Comparison of ENCODE assay signal across 16 cellular contexts in genomic region chr2:66477125-66477842, GRCh38. TPM values are rescaled to one million over a fixed set of nuclear protein-coding genes. Genes with fewer than 3 reads are reported as not detected.
A peak's percentile ranks its signal among the peaks of the same experiment; 100 is the strongest.
DNase-seq lines count a peak whose midpoint lies in the region; ATAC-seq, FAIRE-seq and TF ChIP-seq lines count a peak whose summit lies in the region.
"Had no signal": no experiment of that assay in that cellular context is flagged by ENCODE, and none has a peak within 500 bp of the region (broad histone marks: within the 10 kb centered on the region; RNA-seq: fewer than 3 reads in every experiment).

No MANE protein-coding gene starts in this region.

- H3K27me3 ChIP-seq in heart right ventricle, result no peaks in the 10 kb centered on the region
- no peaks in the 10 kb centered on the region for H3K27me3 ChIP-seq in small intestine (ENCODE audit: control insufficient read depth in 2 of 2, insufficient read depth in 2 of 2, low read length in 2 of 2)
- H3K27me3 ChIP-seq: tibial artery had no signal

- TF ChIP-seq POLR2A in GM12891 (IDR thresholded peaks at IDR 0.05; ENCODE audit: low read depth, low read length) (no peak), NB4 (IDR thresholded peaks at IDR 0.05; ENCODE audit: extremely low read depth, insufficient read length) (no peak)

- ATAC-seq in heart right ventricle, result peak in 2 of 8 donors; percentile 31 to 38
- ATAC-seq in stimulated activated effector memory CD8-positive, alpha-beta T cell treated with anti-CD3 and anti-CD28 coated beads, Interleukin-12 subunit alpha, Interleukin-12 subunit beta, amount 100 ng/mL, for 72 hours, result peak; percentile 44

- H3K4me1 ChIP-seq in heart right ventricle (peaks cover 2 to 62% (median 49%) of the 10 kb centered on the region in 9 donors), small intestine (ENCODE audit: control insufficient read depth in 2 of 2, insufficient read depth in 1 of 2, low read depth in 1 of 2, low read length in 1 of 2) (peaks cover 0 to 14% of the 10 kb centered on the region in 2 donors)

- H3K4me3 ChIP-seq in NB4 (ENCODE audit: low read depth, low read length), result no peak overlapping the region
- no peak overlapping the region for H3K4me3 ChIP-seq in heart right ventricle
- H3K4me3 ChIP-seq in small intestine (ENCODE audit: low read depth in 1 of 2, low read length in 2 of 2), result no peak overlapping the region
- H3K4me3 ChIP-seq: tibial artery had no signal

- 46 to 53% methylated on average over 4 of the region's 4 CpGs for WGBS in heart right ventricle, 2 donors
- WGBS in small intestine, 3 donors, result 55 to 82% (median 68%) methylated on average over 4 of the region's 4 CpGs

- intact Hi-C loops in heart right ventricle (cut with DNase I), result no loop called here

- H3K36me3 ChIP-seq in heart right ventricle, result peaks cover 0 to 13% (median 0%) of the 10 kb centered on the region in 9 donors
- H3K36me3 ChIP-seq in small intestine (ENCODE audit: control insufficient read depth in 2 of 2, insufficient read depth in 2 of 2, low read length in 2 of 2), result peaks cover 0 to 2% of the 10 kb centered on the region in 2 donors

- peaks cover 6% of the 10 kb centered on the region for H3K9me3 Mint-ChIP-seq in stimulated activated effector memory CD8-positive, alpha-beta T cell treated with anti-CD3 and anti-CD28 coated beads, Interleukin-12 subunit alpha, Interleukin-12 subunit beta, amount 100 ng/mL, for 72 hours
- no peaks in the 10 kb centered on the region for H3K9me3 Mint-ChIP-seq in endothelial cell (ENCODE audit: unreplicated experiment)
- H3K9me3 Mint-ChIP-seq: dendritic cell treated with granulocyte-macrophage colony-stimulating factor and Interleukin-4, amounts not matched to agents 40 ng/mL and 50 ng/mL, for 4 days had no signal

- DNase-seq in GM12891 (ENCODE audit: insufficient read length, low spot score) (no peak), NB4 (ENCODE audit: low read depth) (peak; percentile 47), heart right ventricle (no peak), small intestine (no peak), endothelial cell (ENCODE audit: low spot score) (no peak), globus pallidus (ENCODE audit: low spot score) (no peak), NCI-H82 treated with DMSO at 0.1 percent for 48 hours (lab: John Stamatoyannopoulos, UW; ENCODE audit: unreplicated experiment) (no peak)
- no peak for DNase-seq in stimulated activated effector memory CD8-positive, alpha-beta T cell treated with anti-CD3 and anti-CD28 coated beads, Interleukin-12 subunit alpha, Interleukin-12 subunit beta, amount 100 ng/mL, for 72 hours (ENCODE audit: low spot score in 2 of 2)
- DNase-seq: activated CD4-positive, alpha-beta T cell treated with anti-CD3 and anti-CD28 coated beads, Interleukin-2, amount 50 U/mL, for 1 hour; activated T-cell treated with anti-CD3 and anti-CD28 coated beads, Interleukin-2, amount 50 U/mL, for 48 hours; NCI-H146; NCI-H510A treated with DMSO at 0.1 percent for 48 hours; tibial artery had no signal

- H3K9me3 ChIP-seq in heart right ventricle (no peaks in the 10 kb centered on the region), small intestine (ENCODE audit: control insufficient read depth, low read depth) (no peaks in the 10 kb centered on the region)
- H3K9me3 ChIP-seq: tibial artery had no signal

- no peak overlapping the region for H3K4me3 Mint-ChIP-seq in stimulated activated effector memory CD8-positive, alpha-beta T cell treated with anti-CD3 and anti-CD28 coated beads, Interleukin-12 subunit alpha, Interleukin-12 subunit beta, amount 100 ng/mL, for 72 hours
- H3K4me3 Mint-ChIP-seq in endothelial cell (ENCODE audit: unreplicated experiment), result no peak overlapping the region
- H3K4me3 Mint-ChIP-seq: dendritic cell treated with granulocyte-macrophage colony-stimulating factor and Interleukin-4, amounts not matched to agents 40 ng/mL and 50 ng/mL, for 4 days had no signal

- no peak for TF ChIP-seq CTCF in NB4 (IDR thresholded peaks at IDR 0.05; ENCODE audit: low read depth, low read length)
- no peak for TF ChIP-seq CTCF in heart right ventricle (IDR thresholded peaks at IDR 0.05)
- no peak for TF ChIP-seq CTCF in endothelial cell (IDR thresholded peaks at IDR 0.05; ENCODE audit: unreplicated experiment)

- FAIRE-seq in GM12891 (lab: Jason Lieb, UNC), result no peak
- FAIRE-seq in small intestine (lab: Jason Lieb, UNC), result no peak

- peak overlapping the region in 6 of 10 donors; percentile 19 to 74 (median 66) for H3K27ac ChIP-seq in heart right ventricle
- H3K27ac ChIP-seq in small intestine (ENCODE audit: low read depth in 1 of 2, low read length in 1 of 2), result no peak overlapping the region
- H3K27ac ChIP-seq: C4-2B had no signal

- H3K27me3 Mint-ChIP-seq in endothelial cell (ENCODE audit: unreplicated experiment), result no peaks in the 10 kb centered on the region
- H3K27me3 Mint-ChIP-seq: dendritic cell treated with granulocyte-macrophage colony-stimulating factor and Interleukin-4, amounts not matched to agents 40 ng/mL and 50 ng/mL, for 4 days had no signal

- no peaks in the 10 kb centered on the region for H3K4me1 Mint-ChIP-seq in stimulated activated effector memory CD8-positive, alpha-beta T cell treated with anti-CD3 and anti-CD28 coated beads, Interleukin-12 subunit alpha, Interleukin-12 subunit beta, amount 100 ng/mL, for 72 hours
- H3K4me1 Mint-ChIP-seq in endothelial cell (ENCODE audit: unreplicated experiment), result peaks cover 23% of the 10 kb centered on the region

- H3K36me3 Mint-ChIP-seq in stimulated activated effector memory CD8-positive, alpha-beta T cell treated with anti-CD3 and anti-CD28 coated beads, Interleukin-12 subunit alpha, Interleukin-12 subunit beta, amount 100 ng/mL, for 72 hours, result no peaks in the 10 kb centered on the region
- H3K36me3 Mint-ChIP-seq in endothelial cell (ENCODE audit: low read depth, unreplicated experiment), result peaks cover 4% of the 10 kb centered on the region

- no peak overlapping the region for H3K27ac Mint-ChIP-seq in stimulated activated effector memory CD8-positive, alpha-beta T cell treated with anti-CD3 and anti-CD28 coated beads, Interleukin-12 subunit alpha, Interleukin-12 subunit beta, amount 100 ng/mL, for 72 hours
- H3K27ac Mint-ChIP-seq in endothelial cell (ENCODE audit: unreplicated experiment), result no peak overlapping the region
- H3K27ac Mint-ChIP-seq: dendritic cell treated with granulocyte-macrophage colony-stimulating factor and Interleukin-4, amounts not matched to agents 40 ng/mL and 50 ng/mL, for 4 days had no signal

TF ChIP-seq in GM12891, 5 proteins besides CTCF, POLR2A, EP300 and RAD21:
- TF ChIP-seq PAX5 (IDR thresholded peaks at IDR 0.05; ENCODE audit: insufficient read depth, low read length, severe bottlenecking) (no peak), SPI1 (IDR thresholded peaks at IDR 0.05; ENCODE audit: low read depth, low read length) (0 out of 2 replicates have a peak, but pooled peaks have one; percentile 13)

RNA-seq across cellular contexts. Expression of gene MEIS1, which starts 42.4 kb away (rescaled TPM):
- polyA plus RNA-seq in GM12891 (2012; ENCODE audit: low read depth, missing spikeins), result not detected
- total RNA-seq in heart right ventricle (10 to 100 TPM; 24.8 to 63.8 (median 38.6) TPM), endothelial cell (ENCODE audit: unreplicated experiment) (13.3 TPM)
- polyA plus RNA-seq in heart right ventricle (10 to 100 TPM; 28.5 to 44.9 TPM), small intestine (1 to 10 TPM; 1.1 to 7.9 (median 3.2) TPM)
- total RNA-seq: T-helper 2 cell treated with Interferon-gamma antibody and Interleukin-4, amounts not matched to agents 100 ng/mL and 5 ng/mL, for 36 hours had no signal

Comparison
In these comparisons a context has a peak if more than half of its experiments do, and no peak if none do; other contexts are left out.
1. H3K27ac ChIP-seq: peak in heart right ventricle (6 of 10); none in small intestine (0 of 2).